In the genomic region with DNA sequence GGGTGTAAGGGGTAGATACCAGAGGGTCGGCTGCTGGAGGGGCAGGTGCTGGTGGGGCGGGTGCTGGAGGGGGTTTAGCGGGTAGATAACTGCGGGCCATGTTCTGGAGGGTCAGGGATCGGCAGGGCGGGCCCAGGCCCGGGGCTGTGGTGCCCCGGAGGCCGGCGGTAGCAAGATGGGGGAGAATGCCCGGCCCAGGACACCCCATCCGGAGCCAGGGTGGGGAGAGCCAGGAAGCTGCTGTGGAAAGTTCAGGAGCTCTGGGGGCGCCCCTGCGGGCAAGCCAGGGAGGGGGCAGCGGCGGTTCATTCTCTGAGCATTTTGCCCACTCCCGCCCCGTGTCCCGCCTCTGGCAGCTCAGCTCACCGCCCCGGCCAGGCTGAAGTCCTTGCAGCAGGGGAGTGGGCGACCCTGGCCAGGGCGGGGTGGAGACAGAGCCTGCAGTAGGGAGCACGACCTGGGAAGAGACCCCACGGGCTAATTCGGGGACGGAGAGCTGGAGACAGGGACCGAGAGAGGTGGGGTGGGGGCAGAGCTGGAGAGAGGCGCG, we compare ENCODE assay signal across 11 cellular contexts. TPM values are rescaled to one million over a fixed set of nuclear protein-coding genes. Genes with fewer than 3 reads are reported as not detected.
DNase-seq lines count a peak whose midpoint lies in the region; ATAC-seq, FAIRE-seq and TF ChIP-seq lines count a peak whose summit lies in the region.
"Had no signal": no experiment of that assay in that cellular context is flagged by ENCODE, and none has a peak within 500 bp of the region (broad histone marks: within the 10 kb centered on the region; RNA-seq: fewer than 3 reads in every experiment).

No MANE protein-coding gene starts in this region.

- H3K9ac ChIP-seq in HUES64 (ENCODE audit: low read depth, low read length) = no peak overlapping the region
- H3K9ac ChIP-seq in endothelial cell of umbilical vein (replicated peaks; ENCODE audit: extremely low read depth, insufficient read depth, low read length) = no peak overlapping the region

- H3K27ac Mint-ChIP-seq in CD4-positive, alpha-beta T cell = no peak overlapping the region
- H3K27ac Mint-ChIP-seq: activated T-helper 1 cell treated with anti-CD3 and anti-CD28 coated beads, Interleukin-12 subunit alpha, Interleukin-12 subunit beta, Interleukin-2, Interleukin-4 antibody, amounts not matched to agents 30 ng/mL and 10 ng/mL and 1 ng/mL, durations not matched to agents 14 hours and 24 hours and 36 hours had no signal

- no peak overlapping the region for H2AFZ ChIP-seq in endothelial cell of umbilical vein (ENCODE audit: low read depth, low read length)

- peaks cover 26% of the 10 kb centered on the region for H3K27me3 ChIP-seq in CD4-positive, alpha-beta T cell (ENCODE audit: control insufficient read depth, insufficient read depth, low read length)
- H3K27me3 ChIP-seq in HUES64 (ENCODE audit: insufficient read depth, low read length) = peaks cover 35% of the 10 kb centered on the region
- peaks cover 33 to 34% of the 10 kb centered on the region in 2 experiments for H3K27me3 ChIP-seq in endothelial cell of umbilical vein (ENCODE audit: control insufficient read depth in 2 of 2, insufficient read depth in 2 of 2, low read length in 2 of 2)

- no peak for DNase-seq in CD4-positive, alpha-beta T cell
- DNase-seq in endothelial cell of umbilical vein (ENCODE audit: low read depth, low spot score) (no peak), omental fat pad (ENCODE audit: low spot score) (no peak), NCI-H187 (lab: John Stamatoyannopoulos, UW) (no peak)
- DNase-seq in effector CD8-positive, alpha-beta T cell (lab: John Stamatoyannopoulos, UW) = no peak
- no peak for DNase-seq in NK-92 treated with Interleukin-12 subunit alpha and Interleukin-12 subunit beta, amount 100 ng/mL, for 24 hours (lab: John Stamatoyannopoulos, UW)
- DNase-seq: effector CD4-positive, alpha-beta T cell; T1000 had no signal

- no peak for TF ChIP-seq CTCF in CD4-positive, alpha-beta T cell (IDR thresholded peaks at IDR 0.05)
- no peak for TF ChIP-seq CTCF in endothelial cell of umbilical vein (IDR thresholded peaks at IDR 0.05; ENCODE audit: extremely low read depth in 1 of 2, insufficient read depth in 1 of 2, low read depth in 1 of 2, low read length in 2 of 2)
- TF ChIP-seq CTCF in omental fat pad (IDR thresholded peaks at IDR 0.05) = no peak

- H3K4me1 ChIP-seq in HUES64 (ENCODE audit: insufficient read depth, low read length) (no peaks in the 10 kb centered on the region), endothelial cell of umbilical vein (ENCODE audit: control insufficient read depth, extremely low read depth, insufficient read depth, low read length) (peaks cover 3% of the 10 kb centered on the region)

- H3K4me1 Mint-ChIP-seq in CD4-positive, alpha-beta T cell (ENCODE audit: low read depth) = peaks cover 18% of the 10 kb centered on the region

- CTCF ChIA-PET in CD4-positive, alpha-beta T cell (lab: Charles Lee) = no interaction called here
- CTCF ChIA-PET in endothelial cell of umbilical vein (lab: Charles Lee) = interaction anchor here (1.2 kb wide), 1 partner anchor 196 kb away, joined by 3 read pairs; no protein-coding TSS in a partner anchor

- no peaks in the 10 kb centered on the region for H3K9me1 ChIP-seq in endothelial cell of umbilical vein (replicated peaks; ENCODE audit: control insufficient read depth, extremely low read depth, insufficient read depth, low read length)

- POLR2A ChIA-PET in CD4-positive, alpha-beta T cell (lab: Charles Lee) = interaction anchor here (1.3 kb wide), 1 partner anchor 39 kb away, joined by 5 read pairs; no protein-coding TSS in a partner anchor
- POLR2A ChIA-PET in endothelial cell of umbilical vein (lab: Charles Lee) = no interaction called here

- H3K36me3 ChIP-seq in HUES64 (ENCODE audit: insufficient read depth, low read length) (no peaks in the 10 kb centered on the region), endothelial cell of umbilical vein (ENCODE audit: control insufficient read depth in 2 of 2, extremely low read depth in 1 of 2, insufficient read depth in 2 of 2, low read length in 2 of 2) (no peaks in the 10 kb centered on the region)

- intact Hi-C loops in CD4-positive, alpha-beta T cell (cut with DNase I, micrococcal nuclease) = no loop called here
- intact Hi-C loops in endothelial cell of umbilical vein (cut with micrococcal nuclease) = no loop called here

- H3K27me3 Mint-ChIP-seq in CD4-positive, alpha-beta T cell = peaks cover 48% of the 10 kb centered on the region

- 30% methylated on average over 30 of the region's 30 CpGs for WGBS in HUES64

- peak overlapping the region; percentile 48 for H3K4me3 ChIP-seq in HUES64 (ENCODE audit: low read length)
- no peak overlapping the region for H3K4me3 ChIP-seq in endothelial cell of umbilical vein (replicated peaks in 1 of 3; ENCODE audit: insufficient read depth in 1 of 3, low read depth in 1 of 3, low read length in 3 of 3)

- no peak for TF ChIP-seq POLR2A in endothelial cell of umbilical vein (IDR thresholded peaks at IDR 0.05; ENCODE audit: low read depth, low read length)

- ATAC-seq in CD4-positive, alpha-beta T cell (ENCODE audit: poor library complexity) = no peak
- peak; percentile 48 for ATAC-seq in omental fat pad (ENCODE audit: low FRiP score)
- no peak for ATAC-seq in HG03439 (IDR thresholded peaks at IDR 0.05; ENCODE audit: unreplicated experiment)

- H3K9me3 ChIP-seq in CD4-positive, alpha-beta T cell (ENCODE audit: control insufficient read depth, low read length) = peaks cover 25% of the 10 kb centered on the region
- peaks cover 15% of the 10 kb centered on the region for H3K9me3 ChIP-seq in HUES64 (ENCODE audit: insufficient read depth, low read depth, low read length)
- H3K9me3 ChIP-seq in endothelial cell of umbilical vein (replicated peaks; ENCODE audit: control insufficient read depth, insufficient read depth, low read length) = no peaks in the 10 kb centered on the region

- no peaks in the 10 kb centered on the region for H4K20me1 ChIP-seq in endothelial cell of umbilical vein (replicated peaks; ENCODE audit: control insufficient read depth, extremely low read depth, insufficient read depth, low read length)

- H3K79me2 ChIP-seq in endothelial cell of umbilical vein (ENCODE audit: control insufficient read depth, insufficient read depth, low read length) = no peaks in the 10 kb centered on the region

- no peak overlapping the region for H3K4me2 ChIP-seq in endothelial cell of umbilical vein (ENCODE audit: insufficient read depth, low read length)

- FAIRE-seq in endothelial cell of umbilical vein (lab: Jason Lieb, UNC) = no peak

- H3K27ac ChIP-seq in CD4-positive, alpha-beta T cell (ENCODE audit: low read depth, low read length) = no peak overlapping the region
- H3K27ac ChIP-seq in HUES64 (ENCODE audit: low read depth, low read length) (no peak overlapping the region), endothelial cell of umbilical vein (ENCODE audit: insufficient read depth, low read depth, low read length) (no peak overlapping the region)

- BruUV-seq in endothelial cell of umbilical vein (replicated peaks; lab: Mats Ljungman, UMichigan) = no TSS peak

- peak overlapping the region; percentile 42 for H3K4me3 Mint-ChIP-seq in CD4-positive, alpha-beta T cell

- peaks cover 7% of the 10 kb centered on the region for H3K9me3 Mint-ChIP-seq in CD4-positive, alpha-beta T cell

- H3K36me3 Mint-ChIP-seq in CD4-positive, alpha-beta T cell (ENCODE audit: low read depth) = peaks cover 18% of the 10 kb centered on the region

- dilution Hi-C loops in endothelial cell of umbilical vein (cut with MboI; ENCODE audit: extremely low pct_ligation_motif_present, low sequenced_read_pairs) = no loop called here

TF ChIP-seq in endothelial cell of umbilical vein, 7 proteins besides CTCF, POLR2A, EP300 and RAD21 (continues in another document):
- TF ChIP-seq EZH2 (IDR thresholded peaks at IDR 0.05; ENCODE audit: borderline replicate concordance, low read depth, low read length, severe bottlenecking) = peak; percentile 99

RNA-seq across cellular contexts. Expression of a gene that starts 0.5 kb away (rescaled TPM):
- total RNA-seq in CD4-positive, alpha-beta T cell = not detected
- polyA plus RNA-seq in HUES64 (2013, experiment 1 of 2) = 0.65 TPM
- polyA plus RNA-seq in HUES64 (2013, experiment 2 of 2) = 0.76 TPM
- not detected in 2 replicates for total RNA-seq in endothelial cell of umbilical vein
- polyA plus RNA-seq in endothelial cell of umbilical vein = not detected in 2 replicates
- polyA plus RNA-seq in endothelial cell of umbilical vein (2011; cell fraction: cytosol; rRNA removed) = not detected in 2 replicates
- not detected in 2 replicates for polyA plus RNA-seq in endothelial cell of umbilical vein (2011; cell fraction: nucleus; rRNA removed)
- not detected in 2 replicates for polyA plus RNA-seq in endothelial cell of umbilical vein (2012)
- polyA minus RNA-seq in endothelial cell of umbilical vein = not detected in 2 replicates
- not detected for polyA minus RNA-seq in endothelial cell of umbilical vein (2011; cell fraction: cytosol; rRNA and poly(A)+ RNA removed)
- not detected in 2 replicates for polyA minus RNA-seq in endothelial cell of umbilical vein (2011; cell fraction: nucleus; rRNA and poly(A)+ RNA removed)
- total RNA-seq in omental fat pad = not detected
- total RNA-seq: activated T-helper 1 cell treated with anti-CD3 and anti-CD28 coated beads, Interleukin-12 subunit alpha, Interleukin-12 subunit beta, Interleukin-2, Interleukin-4 antibody, amounts not matched to agents 30 ng/mL and 10 ng/mL and 1 ng/mL, durations not matched to agents 14 hours and 24 hours and 36 hours had no signal

RNA-seq across cellular contexts. Expression of a gene that starts 14.8 kb away (rescaled TPM):
- 10 to 100 TPM; 22.1 to 22.5 TPM for total RNA-seq in CD4-positive, alpha-beta T cell
- 31.2 TPM for polyA plus RNA-seq in HUES64 (2013, experiment 1 of 2)
- polyA plus RNA-seq in HUES64 (2013, experiment 2 of 2) = 31.1 TPM
- total RNA-seq in endothelial cell of umbilical vein (23.6 and 24.1 TPM in 2 replicates), omental fat pad (10 to 100 TPM; 25.0 to 38.5 (median 32.7) TPM)
- 28.0 and 30.1 TPM in 2 replicates for polyA plus RNA-seq in endothelial cell of umbilical vein
- 24.9 and 25.3 TPM in 2 replicates for polyA plus RNA-seq in endothelial cell of umbilical vein (2011; cell fraction: cytosol; rRNA removed)
- polyA plus RNA-seq in endothelial cell of umbilical vein (2011; cell fraction: nucleus; rRNA removed) = 27.7 and 29.2 TPM in 2 replicates
- 20.4 and 23.2 TPM in 2 replicates for polyA plus RNA-seq in endothelial cell of umbilical vein (2012)
- polyA minus RNA-seq in endothelial cell of umbilical vein = 22.2 and 24.3 TPM in 2 replicates
- polyA minus RNA-seq in endothelial cell of umbilical vein (2011; cell fraction: cytosol; rRNA and poly(A)+ RNA removed) = 31.7 TPM
- 7.7 and 11.5 TPM in 2 replicates for polyA minus RNA-seq in endothelial cell of umbilical vein (2011; cell fraction: nucleus; rRNA and poly(A)+ RNA removed)

RNA-seq across cellular contexts. Expression of a gene that starts 43.1 kb away (rescaled TPM):
- 10 to 100 TPM; 50.1 to 50.5 TPM for total RNA-seq in CD4-positive, alpha-beta T cell
- 12.4 TPM for polyA plus RNA-seq in HUES64 (2013, experiment 1 of 2)
- 15.8 TPM for polyA plus RNA-seq in HUES64 (2013, experiment 2 of 2)
- total RNA-seq in endothelial cell of umbilical vein = 39.1 and 44.7 TPM in 2 replicates
- polyA plus RNA-seq in endothelial cell of umbilical vein = 53.9 and 55.6 TPM in 2 replicates
- polyA plus RNA-seq in endothelial cell of umbilical vein (2011; cell fraction: cytosol; rRNA removed) = 29.0 and 29.6 TPM in 2 replicates
- 207 and 214 TPM in 2 replicates for polyA plus RNA-seq in endothelial cell of umbilical vein (2011; cell fraction: nucleus; rRNA removed)
- 29.0 and 38.9 TPM in 2 replicates for polyA plus RNA-seq in endothelial cell of umbilical vein (2012)
- polyA minus RNA-seq in endothelial cell of umbilical vein = 40.5 and 47.2 TPM in 2 replicates
- polyA minus RNA-seq in endothelial cell of umbilical vein (2011; cell fraction: cytosol; rRNA and poly(A)+ RNA removed) = 10.9 TPM
- polyA minus RNA-seq in endothelial cell of umbilical vein (2011; cell fraction: nucleus; rRNA and poly(A)+ RNA removed) = 31.4 and 38.4 TPM in 2 replicates
- 10 to 100 TPM; 18.7 to 23.5 (median 19.7) TPM for total RNA-seq in omental fat pad
